In the genomic region with DNA sequence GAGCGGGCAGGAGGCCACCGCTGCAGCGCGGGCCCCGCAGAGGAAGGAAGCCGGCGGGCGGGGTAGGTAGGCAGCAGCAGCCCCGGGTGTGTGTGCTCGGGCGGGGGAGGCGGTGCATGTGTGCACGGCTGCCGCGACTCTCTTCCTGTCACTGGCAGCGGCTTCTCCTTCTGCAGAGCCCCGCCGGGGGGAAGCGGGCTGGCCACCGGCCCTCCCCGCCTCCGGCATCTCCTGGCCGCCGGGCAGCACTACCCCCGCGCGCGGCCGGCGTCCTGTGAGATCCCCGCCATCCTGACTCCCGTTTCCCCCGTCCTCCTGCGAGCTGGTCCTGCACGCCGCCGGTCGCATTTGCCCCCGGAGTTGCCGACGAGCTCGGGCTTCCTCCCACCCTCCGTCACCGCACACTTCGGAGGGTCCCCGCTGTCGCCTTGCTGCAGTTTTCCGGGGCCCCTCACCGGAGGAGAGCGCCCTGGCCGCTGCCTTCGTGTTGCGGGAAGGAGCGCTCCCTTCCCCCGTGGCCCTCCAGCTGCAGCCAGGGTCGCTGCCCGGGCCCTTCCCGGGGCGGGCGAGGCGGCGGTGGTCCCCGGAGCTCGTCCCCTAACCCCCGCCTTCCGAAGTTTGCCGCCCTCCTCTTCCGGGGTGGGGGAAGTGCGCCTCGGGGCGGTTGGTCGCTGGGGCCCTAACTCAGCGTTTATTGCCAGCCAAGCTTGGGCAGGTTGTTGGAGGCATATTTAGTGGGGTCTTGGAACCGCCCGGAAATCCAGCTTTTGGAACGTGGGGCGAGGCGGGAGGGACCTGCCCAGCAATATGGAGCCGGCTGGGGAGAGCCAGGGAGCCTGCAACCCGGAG, we compare ENCODE assay signal across 8 cellular contexts. TPM values are rescaled to one million over a fixed set of nuclear protein-coding genes. Genes with fewer than 3 reads are reported as not detected.
DNase-seq lines count a peak whose midpoint lies in the region; ATAC-seq and TF ChIP-seq lines count a peak whose summit lies in the region.

No MANE protein-coding gene starts in this region.

- intact Hi-C loops in right lobe of liver (cut with DNase I), result no loop called here

- H3K27me3 Mint-ChIP-seq in central memory CD8-positive, alpha-beta T cell, result no peaks in the 10 kb centered on the region

- H3K4me3 Mint-ChIP-seq in central memory CD8-positive, alpha-beta T cell, result peak overlapping the region; percentile 93

- peaks cover 41% of the 10 kb centered on the region for H3K4me1 Mint-ChIP-seq in central memory CD8-positive, alpha-beta T cell

- peak overlapping the region; percentile 93 to 95 (median 94) for H3K27ac ChIP-seq in right lobe of liver

- peaks cover 0 to 35% (median 4%) of the 10 kb centered on the region in 4 donors for H3K4me1 ChIP-seq in right lobe of liver

- no peak for TF ChIP-seq CTCF in right lobe of liver (IDR thresholded peaks at IDR 0.05)

- H3K4me3 ChIP-seq in right lobe of liver, result peak overlapping the region; percentile 86 to 94 (median 90)

- DNase-seq in DMS153 (lab: John Stamatoyannopoulos, UW) (peak; percentile 45), DMS153 treated with DMSO at 0.1 percent for 48 hours (lab: John Stamatoyannopoulos, UW; ENCODE audit: unreplicated experiment) (no peak), NCI-H187 treated with DMSO at 0.1 percent for 48 hours (lab: John Stamatoyannopoulos, UW) (peak; percentile 79), right lobe of liver (peak; percentile 68 to 78 (median 72))
- DNase-seq in activated CD4-positive, CD25-positive, alpha-beta regulatory T cell (lab: John Stamatoyannopoulos, UW), result peak; percentile 42 to 87 (median 70)
- peak; percentile 22 to 25 for DNase-seq in central memory CD8-positive, alpha-beta T cell (ENCODE audit: low spot score in 2 of 2)
- peak; percentile 11 to 55 (median 31) for DNase-seq in stimulated activated CD4-positive, alpha-beta T cell treated with anti-CD3 and anti-CD28 coated beads, TNF-alpha, amount 100 ng/mL, for 48 hours (ENCODE audit: low read depth in 3 of 3)

- H3K9me3 ChIP-seq in right lobe of liver, result no peaks in the 10 kb centered on the region

- peaks cover 14% of the 10 kb centered on the region for H3K36me3 Mint-ChIP-seq in central memory CD8-positive, alpha-beta T cell (ENCODE audit: insufficient read depth)

- no peaks in the 10 kb centered on the region for H3K36me3 ChIP-seq in right lobe of liver

- peak; percentile 39 for ATAC-seq in HG02884 (IDR thresholded peaks at IDR 0.05; ENCODE audit: unreplicated experiment)
- peak; percentile 73 for ATAC-seq in central memory CD8-positive, alpha-beta T cell (replicated peaks; ENCODE audit: extremely low read depth, poor library complexity, severe bottlenecking)
- peak; percentile 30 to 45 (median 42) for ATAC-seq in right lobe of liver

- 1% methylated on average over 16 of the region's 80 CpGs for WGBS in right lobe of liver (ENCODE audit: insufficient coverage, low coverage, low lambda C conversion rate, missing lambda C conversion rate)

- TF ChIP-seq POLR2A in right lobe of liver (IDR thresholded peaks at IDR 0.05), result no peak

- no peaks in the 10 kb centered on the region for H3K27me3 ChIP-seq in right lobe of liver

- peaks cover 2% of the 10 kb centered on the region for H3K9me3 Mint-ChIP-seq in central memory CD8-positive, alpha-beta T cell

- peak overlapping the region; percentile 69 for H3K27ac Mint-ChIP-seq in central memory CD8-positive, alpha-beta T cell (ENCODE audit: low read depth)

RNA-seq across cellular contexts. Expression of a gene that starts 0.6 kb away (rescaled TPM):
- total RNA-seq in right lobe of liver, result 100 to 1,000 TPM in 2 of 6 experiments, 10 to 100 TPM in 4; 36.3 to 173 (median 72.8) TPM
